ENCODE assay signal across 10 cellular contexts in genomic region chr17:51995797-51996403, GRCh38.
"Had no signal": no experiment of that assay in that cellular context is flagged by ENCODE, and none has a peak within 500 bp of the region (broad histone marks: within the 10 kb centered on the region; RNA-seq: fewer than 3 reads in every experiment).

No MANE protein-coding gene starts in this region.

- H3K27me3 ChIP-seq: esophagus muscularis mucosa had no signal

- H3K4me3 ChIP-seq: esophagus muscularis mucosa, lung, pancreas had no signal

- H3K27ac ChIP-seq: esophagus muscularis mucosa, pancreas had no signal

- H3K36me3 ChIP-seq: esophagus muscularis mucosa, pancreas had no signal

- H3K4me1 ChIP-seq: esophagus muscularis mucosa, pancreas had no signal

- H3K9me3 ChIP-seq: esophagus muscularis mucosa, pancreas had no signal

- DNase-seq: activated CD4-positive, alpha-beta T cell treated with anti-CD3 and anti-CD28 coated beads for 1 hour; activated CD4-positive, alpha-beta T cell treated with anti-CD3 and anti-CD28 coated beads, Interleukin-2, amount 50 U/mL, for 48 hours; activated naive CD4-positive, alpha-beta T cell treated with anti-CD3 and anti-CD28 coated beads for 36 hours; immature natural killer cell; naive thymus-derived CD4-positive, alpha-beta T cell; pancreas; T-cell; T-helper 9 cell had no signal
